ENCODE assay signal across 1 cellular context in the genomic region with DNA sequence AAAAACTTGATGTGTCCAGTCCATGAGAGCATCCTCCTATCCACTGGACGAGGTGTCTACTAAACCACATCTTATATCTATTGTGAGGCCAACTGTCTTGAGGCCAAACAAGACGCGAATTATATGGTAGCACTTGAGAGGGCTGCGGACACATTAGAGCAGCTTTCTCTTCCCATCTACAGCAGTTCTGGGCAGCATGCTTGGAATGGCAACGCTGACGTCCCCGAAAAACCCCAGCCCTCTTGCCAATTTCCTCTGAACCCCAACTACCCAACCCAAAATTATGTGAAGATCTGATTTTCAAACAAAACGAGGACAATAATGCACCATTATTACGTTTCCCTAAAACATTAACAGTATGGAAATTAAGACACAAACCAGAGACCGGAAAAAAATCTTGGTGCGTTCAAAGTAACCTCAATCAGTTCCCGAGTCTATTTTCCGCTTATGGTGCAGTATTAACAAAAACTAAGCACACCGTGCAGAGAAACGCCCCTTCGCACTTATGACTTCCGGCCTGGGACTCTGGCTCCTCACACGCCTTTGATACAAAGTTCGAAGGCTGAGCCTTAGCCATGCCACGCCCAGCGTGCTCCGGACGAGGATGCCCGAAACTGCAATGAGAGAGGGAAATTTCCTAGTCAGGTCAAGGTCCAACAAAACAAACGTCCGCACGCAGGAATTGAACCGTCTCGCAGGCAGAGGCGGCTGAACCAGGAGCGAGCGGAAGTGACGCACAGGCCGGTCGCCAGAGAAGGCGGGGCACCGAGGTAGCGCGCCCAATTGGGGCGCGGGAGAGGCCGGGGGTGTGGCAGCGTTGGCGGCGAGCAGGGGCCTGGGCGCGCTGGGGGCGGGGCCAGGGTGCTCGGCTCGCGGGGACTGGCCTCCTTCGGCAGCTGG.
TF ChIP-seq lines count a peak whose summit lies in the region.

No MANE protein-coding gene starts in this region.

TF ChIP-seq in K562, 482 proteins besides CTCF, POLR2A, EP300 and RAD21 (continued from another document and continues in another):
- TF ChIP-seq, protein P1, sequence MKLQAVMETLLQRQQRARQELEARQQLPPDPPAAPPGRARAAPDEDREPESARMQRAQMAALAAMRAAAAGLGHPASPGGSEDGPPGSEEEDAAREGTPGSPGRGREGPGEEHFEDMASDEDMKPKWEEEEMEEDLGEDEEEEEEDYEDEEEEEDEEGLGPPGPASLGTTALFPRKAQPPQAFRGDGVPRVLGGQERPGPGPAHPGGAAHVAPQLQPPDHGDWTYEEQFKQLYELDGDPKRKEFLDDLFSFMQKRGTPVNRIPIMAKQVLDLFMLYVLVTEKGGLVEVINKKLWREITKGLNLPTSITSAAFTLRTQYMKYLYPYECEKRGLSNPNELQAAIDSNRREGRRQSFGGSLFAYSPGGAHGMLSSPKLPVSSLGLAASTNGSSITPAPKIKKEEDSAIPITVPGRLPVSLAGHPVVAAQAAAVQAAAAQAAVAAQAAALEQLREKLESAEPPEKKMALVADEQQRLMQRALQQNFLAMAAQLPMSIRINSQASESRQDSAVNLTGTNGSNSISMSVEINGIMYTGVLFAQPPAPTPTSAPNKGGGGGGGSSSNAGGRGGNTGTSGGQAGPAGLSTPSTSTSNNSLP (IDR thresholded peaks at IDR 0.05; ENCODE audit: borderline replicate concordance, low read depth, low read length): no peak
- peak; percentile 21; the same call in 1 of the 2 replicates for TF ChIP-seq ARID1B (IDR thresholded peaks at IDR 0.05)
- TF ChIP-seq MAFG (tag; conservative IDR thresholded peaks at IDR 0.05): peak; percentile 79
- TF ChIP-seq ZBTB8A (IDR thresholded peaks at IDR 0.05; ENCODE audit: partially characterized antibody): no peak
- TF ChIP-seq ZNF239 (CRISPR knock-in tag; IDR thresholded peaks at IDR 0.05): 0 out of 2 replicates have a peak, but pooled peaks have one; percentile 9
- peak; percentile 58 for TF ChIP-seq BRD9 (IDR thresholded peaks at IDR 0.05; ENCODE audit: low read depth, partially characterized antibody)
- peak; percentile 96 for TF ChIP-seq ZNF316 (IDR thresholded peaks at IDR 0.05)
- TF ChIP-seq, protein P2, sequence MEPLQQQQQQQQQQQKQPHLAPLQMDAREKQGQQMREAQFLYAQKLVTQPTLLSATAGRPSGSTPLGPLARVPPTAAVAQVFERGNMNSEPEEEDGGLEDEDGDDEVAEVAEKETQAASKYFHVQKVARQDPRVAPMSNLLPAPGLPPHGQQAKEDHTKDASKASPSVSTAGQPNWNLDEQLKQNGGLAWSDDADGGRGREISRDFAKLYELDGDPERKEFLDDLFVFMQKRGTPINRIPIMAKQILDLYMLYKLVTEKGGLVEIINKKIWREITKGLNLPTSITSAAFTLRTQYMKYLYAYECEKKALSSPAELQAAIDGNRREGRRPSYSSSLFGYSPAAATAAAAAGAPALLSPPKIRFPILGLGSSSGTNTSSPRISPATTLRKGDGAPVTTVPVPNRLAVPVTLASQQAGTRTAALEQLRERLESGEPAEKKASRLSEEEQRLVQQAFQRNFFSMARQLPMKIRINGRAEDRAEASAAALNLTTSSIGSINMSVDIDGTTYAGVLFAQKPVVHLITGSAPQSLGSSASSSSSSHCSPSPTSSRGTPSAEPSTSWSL (CRISPR knock-in tag; IDR thresholded peaks at IDR 0.05; ENCODE audit: borderline replicate concordance): no peak
- peak; percentile 57; the same call in 1 of the 2 replicates for TF ChIP-seq LCOR (CRISPR knock-in tag; IDR thresholded peaks at IDR 0.05)
- TF ChIP-seq SMAD4 (CRISPR knock-in tag; conservative IDR thresholded peaks at IDR 0.05): no peak
- no peak for TF ChIP-seq BRF1 (IDR thresholded peaks at IDR 0.05; ENCODE audit: borderline replicate concordance, extremely low read depth, insufficient read length)
- no peak for TF ChIP-seq RBM34 (IDR thresholded peaks at IDR 0.05; ENCODE audit: borderline replicate concordance, insufficient read depth, low read length)
- TF ChIP-seq MXI1 (IDR thresholded peaks at IDR 0.05; ENCODE audit: low read depth, low read length): no peak; the same call in 1 of the 2 replicates
- 0 out of 2 replicates have a peak, but pooled peaks have one; percentile 38 for TF ChIP-seq HMBOX1 (IDR thresholded peaks at IDR 0.05)
- no peak for TF ChIP-seq TBP (optimal IDR thresholded peaks at IDR 0.05; ENCODE audit: low read depth, low read length)
- no peak for TF ChIP-seq CBX2 (IDR thresholded peaks at IDR 0.05; ENCODE audit: insufficient read depth, low read length, poor library complexity, severe bottlenecking)
- TF ChIP-seq POLR2G (IDR thresholded peaks at IDR 0.05; ENCODE audit: low read depth, low read length): no peak
- TF ChIP-seq ZNF444 (CRISPR knock-in tag; IDR thresholded peaks at IDR 0.05): no peak
- no peak for TF ChIP-seq HOXB6 (CRISPR knock-in tag; IDR thresholded peaks at IDR 0.05; ENCODE audit: borderline replicate concordance)
- no peak for TF ChIP-seq SMC3 (conservative IDR thresholded peaks at IDR 0.05; ENCODE audit: insufficient read depth, low read depth, low read length)
- TF ChIP-seq ETV5 (CRISPR knock-in tag; IDR thresholded peaks at IDR 0.05; ENCODE audit: low read depth): peak; percentile 84
- peak; percentile 40 for TF ChIP-seq PHF20 (IDR thresholded peaks at IDR 0.05; ENCODE audit: partially characterized antibody)
- no peak for TF ChIP-seq ZFPM2 (CRISPR knock-in tag; IDR thresholded peaks at IDR 0.05)
- TF ChIP-seq TEAD1 (CRISPR knock-in tag; IDR thresholded peaks at IDR 0.05): no peak; a peak in 1 of 4 replicates
- no peak for TF ChIP-seq SAFB (IDR thresholded peaks at IDR 0.05; ENCODE audit: borderline replicate concordance, low read depth, low read length)
- TF ChIP-seq MCM2 (IDR thresholded peaks at IDR 0.05; ENCODE audit: low read depth): no peak
- no peak for TF ChIP-seq SETDB1 (IDR thresholded peaks at IDR 0.05; ENCODE audit: low read length)
- TF ChIP-seq, protein P3, sequence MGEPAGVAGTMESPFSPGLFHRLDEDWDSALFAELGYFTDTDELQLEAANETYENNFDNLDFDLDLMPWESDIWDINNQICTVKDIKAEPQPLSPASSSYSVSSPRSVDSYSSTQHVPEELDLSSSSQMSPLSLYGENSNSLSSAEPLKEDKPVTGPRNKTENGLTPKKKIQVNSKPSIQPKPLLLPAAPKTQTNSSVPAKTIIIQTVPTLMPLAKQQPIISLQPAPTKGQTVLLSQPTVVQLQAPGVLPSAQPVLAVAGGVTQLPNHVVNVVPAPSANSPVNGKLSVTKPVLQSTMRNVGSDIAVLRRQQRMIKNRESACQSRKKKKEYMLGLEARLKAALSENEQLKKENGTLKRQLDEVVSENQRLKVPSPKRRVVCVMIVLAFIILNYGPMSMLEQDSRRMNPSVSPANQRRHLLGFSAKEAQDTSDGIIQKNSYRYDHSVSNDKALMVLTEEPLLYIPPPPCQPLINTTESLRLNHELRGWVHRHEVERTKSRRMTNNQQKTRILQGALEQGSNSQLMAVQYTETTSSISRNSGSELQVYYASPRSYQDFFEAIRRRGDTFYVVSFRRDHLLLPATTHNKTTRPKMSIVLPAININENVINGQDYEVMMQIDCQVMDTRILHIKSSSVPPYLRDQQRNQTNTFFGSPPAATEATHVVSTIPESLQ (CRISPR knock-in tag; IDR thresholded peaks at IDR 0.05): no peak
- no peak for TF ChIP-seq OTX1 (CRISPR knock-in tag; IDR thresholded peaks at IDR 0.05)
- 0 out of 2 replicates have a peak, but pooled peaks have one; percentile 57 for TF ChIP-seq NFRKB (IDR thresholded peaks at IDR 0.05; ENCODE audit: low read depth)
- TF ChIP-seq ZNF354B (CRISPR knock-in tag; IDR thresholded peaks at IDR 0.05): 0 out of 2 replicates have a peak, but pooled peaks have one; percentile 8
- no peak for TF ChIP-seq KLF16 (IDR thresholded peaks at IDR 0.05)
- no peak for TF ChIP-seq HNRNPK (IDR thresholded peaks at IDR 0.05; ENCODE audit: low read depth, low read length, poor library complexity, severe bottlenecking)
- TF ChIP-seq ZNF133 (CRISPR knock-in tag; IDR thresholded peaks at IDR 0.05): no peak
- peak; percentile 31 to 94 (median 60); a peak in 4 of 6 replicates for TF ChIP-seq ZBTB11 (CRISPR knock-in tag; IDR thresholded peaks at IDR 0.05)
- TF ChIP-seq, protein P4, sequence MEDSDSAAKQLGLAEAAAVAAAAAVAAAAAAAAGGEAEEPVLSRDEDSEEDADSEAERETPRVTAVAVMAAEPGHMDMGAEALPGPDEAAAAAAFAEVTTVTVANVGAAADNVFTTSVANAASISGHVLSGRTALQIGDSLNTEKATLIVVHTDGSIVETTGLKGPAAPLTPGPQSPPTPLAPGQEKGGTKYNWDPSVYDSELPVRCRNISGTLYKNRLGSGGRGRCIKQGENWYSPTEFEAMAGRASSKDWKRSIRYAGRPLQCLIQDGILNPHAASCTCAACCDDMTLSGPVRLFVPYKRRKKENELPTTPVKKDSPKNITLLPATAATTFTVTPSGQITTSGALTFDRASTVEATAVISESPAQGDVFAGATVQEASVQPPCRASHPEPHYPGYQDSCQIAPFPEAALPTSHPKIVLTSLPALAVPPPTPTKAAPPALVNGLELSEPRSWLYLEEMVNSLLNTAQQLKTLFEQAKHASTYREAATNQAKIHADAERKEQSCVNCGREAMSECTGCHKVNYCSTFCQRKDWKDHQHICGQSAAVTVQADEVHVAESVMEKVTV (CRISPR knock-in tag; IDR thresholded peaks at IDR 0.05): no peak
- no peak for TF ChIP-seq HSF4 (CRISPR knock-in tag; IDR thresholded peaks at IDR 0.05; ENCODE audit: borderline replicate concordance)
- no peak for TF ChIP-seq STAG1 (CRISPR knock-in tag; IDR thresholded peaks at IDR 0.05; ENCODE audit: borderline replicate concordance)
- TF ChIP-seq, protein P5, sequence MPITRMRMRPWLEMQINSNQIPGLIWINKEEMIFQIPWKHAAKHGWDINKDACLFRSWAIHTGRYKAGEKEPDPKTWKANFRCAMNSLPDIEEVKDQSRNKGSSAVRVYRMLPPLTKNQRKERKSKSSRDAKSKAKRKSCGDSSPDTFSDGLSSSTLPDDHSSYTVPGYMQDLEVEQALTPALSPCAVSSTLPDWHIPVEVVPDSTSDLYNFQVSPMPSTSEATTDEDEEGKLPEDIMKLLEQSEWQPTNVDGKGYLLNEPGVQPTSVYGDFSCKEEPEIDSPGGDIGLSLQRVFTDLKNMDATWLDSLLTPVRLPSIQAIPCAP (CRISPR knock-in tag; IDR thresholded peaks at IDR 0.05; ENCODE audit: borderline replicate concordance): no peak
- TF ChIP-seq POLR2B (IDR thresholded peaks at IDR 0.05; ENCODE audit: low read depth, partially characterized antibody): peak; percentile 24
- no peak for TF ChIP-seq ZNF561 (CRISPR knock-in tag; conservative IDR thresholded peaks at IDR 0.05)
- peak in 1 of 2 experiments; percentile 23; a peak in 1 of 4 replicates for TF ChIP-seq TRIM24 (IDR thresholded peaks at IDR 0.05)
- TF ChIP-seq TEAD4 (IDR thresholded peaks at IDR 0.05; ENCODE audit: low read length): no peak
- no peak for TF ChIP-seq TEAD4 (CRISPR knock-in tag; IDR thresholded peaks at IDR 0.05; ENCODE audit: borderline replicate concordance)
- no peak for TF ChIP-seq ZNF431 (CRISPR knock-in tag; IDR thresholded peaks at IDR 0.05)
- TF ChIP-seq MYC (IDR thresholded peaks at IDR 0.05; ENCODE audit: low read depth, low read length): peak; percentile 60; the same call in 1 of the 2 replicates
- TF ChIP-seq MYC (CRISPR knock-in tag; IDR thresholded peaks at IDR 0.05; ENCODE audit: borderline replicate concordance, low read depth): no peak
- no peak for TF ChIP-seq SRSF3 (IDR thresholded peaks at IDR 0.05; ENCODE audit: insufficient read depth, low read length)
- TF ChIP-seq, protein P6, sequence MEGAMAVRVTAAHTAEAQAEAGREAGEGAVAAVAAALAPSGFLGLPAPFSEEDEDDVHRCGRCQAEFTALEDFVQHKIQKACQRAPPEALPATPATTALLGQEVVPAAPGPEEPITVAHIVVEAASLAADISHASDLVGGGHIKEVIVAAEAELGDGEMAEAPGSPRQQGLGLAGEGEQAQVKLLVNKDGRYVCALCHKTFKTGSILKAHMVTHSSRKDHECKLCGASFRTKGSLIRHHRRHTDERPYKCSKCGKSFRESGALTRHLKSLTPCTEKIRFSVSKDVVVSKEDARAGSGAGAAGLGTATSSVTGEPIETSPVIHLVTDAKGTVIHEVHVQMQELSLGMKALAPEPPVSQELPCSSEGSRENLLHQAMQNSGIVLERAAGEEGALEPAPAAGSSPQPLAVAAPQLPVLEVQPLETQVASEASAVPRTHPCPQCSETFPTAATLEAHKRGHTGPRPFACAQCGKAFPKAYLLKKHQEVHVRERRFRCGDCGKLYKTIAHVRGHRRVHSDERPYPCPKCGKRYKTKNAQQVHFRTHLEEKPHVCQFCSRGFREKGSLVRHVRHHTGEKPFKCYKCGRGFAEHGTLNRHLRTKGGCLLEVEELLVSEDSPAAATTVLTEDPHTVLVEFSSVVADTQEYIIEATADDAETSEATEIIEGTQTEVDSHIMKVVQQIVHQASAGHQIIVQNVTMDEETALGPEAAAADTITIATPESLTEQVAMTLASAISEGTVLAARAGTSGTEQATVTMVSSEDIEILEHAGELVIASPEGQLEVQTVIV (CRISPR knock-in tag; IDR thresholded peaks at IDR 0.05; ENCODE audit: borderline replicate concordance): no peak
- no peak for TF ChIP-seq HNRNPH1 (optimal IDR thresholded peaks at IDR 0.05; ENCODE audit: low read depth, low read length)
- no peak for TF ChIP-seq ZBTB7A (IDR thresholded peaks at IDR 0.05; ENCODE audit: borderline replicate concordance, control insufficient read depth, low read depth, low read length)
